Comparison of ENCODE assay signal across 19 cellular contexts in genomic region chr9:77221431-77221830, GRCh38. TPM values are rescaled to one million over a fixed set of nuclear protein-coding genes. Genes with fewer than 3 reads are reported as not detected.
A peak's percentile ranks its signal among the peaks of the same experiment; 100 is the strongest.
DNase-seq lines count a peak whose midpoint lies in the region; FAIRE-seq and TF ChIP-seq lines count a peak whose summit lies in the region.
"Had no signal": no experiment of that assay in that cellular context is flagged by ENCODE, and none has a peak within 500 bp of the region (broad histone marks: within the 10 kb centered on the region; RNA-seq: fewer than 3 reads in every experiment).

No MANE protein-coding gene starts in this region.

- no peaks in the 10 kb centered on the region; the same call in 1 of the 2 replicates for H3K36me3 ChIP-seq in GM23248 (ENCODE audit: low read depth)

- no peak overlapping the region for H3K4me2 ChIP-seq in GM23248 (ENCODE audit: unreplicated experiment)
- H3K4me2 ChIP-seq: BLaER1 had no signal

- H3K4me3 ChIP-seq in GM23248 (no peak overlapping the region), astrocyte of the spinal cord (ENCODE audit: low read depth, low read length) (no peak overlapping the region)
- H3K4me3 ChIP-seq: BLaER1, GM12878 had no signal

- DNase-seq in GM23248 (peak; percentile 3), M059J (ENCODE audit: low read depth) (peak; percentile 4), astrocyte of the spinal cord (ENCODE audit: low read depth, low spot score) (peak; percentile 25), iris pigment epithelial cell (ENCODE audit: low read depth) (peak; percentile 24), NCI-H526 (lab: John Stamatoyannopoulos, UW) (no peak), NCI-H226 (no peak), GM19239 (ENCODE audit: insufficient read length, low spot score) (no peak)
- DNase-seq in activated CD4-positive, alpha-beta T cell treated with anti-CD3 and anti-CD28 coated beads for 1 hour = no peak
- DNase-seq: ACHN; CD4-positive, alpha-beta memory T cell; DMS79 treated with DMSO at 0.1 percent for 48 hours; GF-D8; GOT3; H7; KG1 had no signal

- no peak for TF ChIP-seq CTCF in astrocyte of the spinal cord (IDR thresholded peaks at IDR 0.05; ENCODE audit: low read depth, low read length)

- peaks cover 31% of the 10 kb centered on the region for H3F3A ChIP-seq in GM23248 (ENCODE audit: insufficient read depth)

- H2AFZ ChIP-seq in GM23248 = no peak overlapping the region

- H3K9me2 ChIP-seq in GM23248 (ENCODE audit: insufficient read depth) = no peaks in the 10 kb centered on the region

- no peak overlapping the region for H3K27ac ChIP-seq in GM23248
- H3K27ac ChIP-seq: BLaER1 had no signal

- H3K79me2 ChIP-seq in GM23248 (ENCODE audit: insufficient read depth) = no peaks in the 10 kb centered on the region

- H3K9ac ChIP-seq in GM23248 = no peak overlapping the region
- H3K9ac ChIP-seq: BLaER1 had no signal

- no peaks in the 10 kb centered on the region for H3K9me3 ChIP-seq in GM23248 (ENCODE audit: low read depth)
- H3K9me3 ChIP-seq: BLaER1 had no signal

- H3K27me3 ChIP-seq in GM23248 (replicated peaks; ENCODE audit: insufficient read depth) = no peaks in the 10 kb centered on the region
- H3K27me3 ChIP-seq: BLaER1 had no signal

- in situ Hi-C loops in GM23248 (cut with MboI) (no loop called here), astrocyte of the spinal cord (cut with HindIII; ENCODE audit: low sequenced_read_pairs) (no loop called here)

- no peak for FAIRE-seq in GM19239 (lab: Jason Lieb, UNC)
- FAIRE-seq: A204.1, GM12878, HepG2 had no signal

- 79 to 82% methylated on average over 3 of the region's 3 CpGs for WGBS in GM23248 (ENCODE audit: low coverage in 1 of 2, low lambda C conversion rate in 2 of 2, missing lambda C conversion rate in 2 of 2), 2 experiments

- H4K20me1 ChIP-seq in GM23248 (ENCODE audit: insufficient read depth) = no peaks in the 10 kb centered on the region
- H4K20me1 ChIP-seq: BLaER1 had no signal

- H3K4me1 ChIP-seq in GM23248 (ENCODE audit: insufficient read depth) = peaks cover 25% of the 10 kb centered on the region
- H3K4me1 ChIP-seq: BLaER1 had no signal

RNA-seq across cellular contexts. Expression of gene VPS13A, which starts 44.1 kb away (rescaled TPM):
- 15.8 and 19.9 TPM in 2 replicates for total RNA-seq in GM23248 (2014; rRNA removed; shearing (Covaris generic))
- 4.2 and 8.9 TPM in 2 replicates for polyA plus RNA-seq in GM23248 (2016; fragmentation: Nextera tagmentation; extraction: Ambion mirVana)
- total RNA-seq in M059J (2014; rRNA removed; shearing (Covaris generic)) = 4.4 and 8.5 TPM in 2 replicates

Comparison
In these comparisons a context has a peak if more than half of its experiments do, and no peak if none do; other contexts are left out.
1. DNase-seq: peak in GM23248 (single experiment), M059J (single experiment), astrocyte of the spinal cord (single experiment) and iris pigment epithelial cell (single experiment); none in NCI-H526 (0 of 2), activated CD4-positive, alpha-beta T cell treated with anti-CD3 and anti-CD28 coated beads for 1 hour (single experiment), NCI-H226 (single experiment) and GM19239 (single experiment).